ENCODE assay signal across 8 cellular contexts in genomic region chr11:19441752-19442553, GRCh38.
DNase-seq lines count a peak whose midpoint lies in the region; ATAC-seq and TF ChIP-seq lines count a peak whose summit lies in the region.

No MANE protein-coding gene starts in this region.

- CTCF ChIA-PET in BJ (lab: Yijun Ruan, JAX), result interaction anchor here (0.6 to 0.7 kb wide), 2 partner anchors 43 to 108 kb away, joined by 3 read pairs; no protein-coding TSS in a partner anchor

- H3K4me3 ChIP-seq in BJ (ENCODE audit: low read depth, low read length) (no peak overlapping the region), fibroblast of lung (replicated peaks in 1 of 4; ENCODE audit: control extremely low read depth in 1 of 4, insufficient read depth in 1 of 4, low read depth in 3 of 4, low read length in 4 of 4) (no peak overlapping the region)

- H3K36me3 Mint-ChIP-seq in immature natural killer cell, result no peaks in the 10 kb centered on the region

- H3K36me3 ChIP-seq in BJ (ENCODE audit: control insufficient read depth, insufficient read depth, low read length) (no peaks in the 10 kb centered on the region), fibroblast of lung (ENCODE audit: control insufficient read depth, insufficient read depth, low read length) (no peaks in the 10 kb centered on the region)

- H3K4me2 ChIP-seq in fibroblast of lung (ENCODE audit: extremely low read depth, insufficient read depth, low read length), result peak overlapping the region; percentile 4

- in situ Hi-C loops in SK-MEL-5 (cut with HindIII; ENCODE audit: low pct_unique_long_range_greater_than_20kb, low sequenced_read_pairs), result no loop called here

- H3K9ac ChIP-seq in fibroblast of lung (ENCODE audit: insufficient read depth, low read length), result no peak overlapping the region

- peak overlapping the region; percentile 18 for H3K27ac ChIP-seq in fibroblast of lung (ENCODE audit: insufficient read depth, low read length)

- H3K27ac Mint-ChIP-seq in immature natural killer cell, result no peak overlapping the region

- ATAC-seq in HG03135 (IDR thresholded peaks at IDR 0.05; ENCODE audit: unreplicated experiment), result peak; percentile 91

- no peaks in the 10 kb centered on the region for H3K79me2 ChIP-seq in fibroblast of lung (ENCODE audit: control insufficient read depth, insufficient read depth, low read length)

- no peaks in the 10 kb centered on the region for H3K4me1 Mint-ChIP-seq in immature natural killer cell

- no peaks in the 10 kb centered on the region for H4K20me1 ChIP-seq in fibroblast of lung (ENCODE audit: control insufficient read depth, extremely low read depth, insufficient read depth, low read length)

- no peak overlapping the region for H2AFZ ChIP-seq in fibroblast of lung (ENCODE audit: low read length)

- peak; percentile 38 for DNase-seq in BJ (ENCODE audit: low read depth)
- peak; percentile 60 for DNase-seq in GM19240 (ENCODE audit: insufficient read length, low spot score)
- peak; percentile 31 for DNase-seq in SK-MEL-5 (ENCODE audit: low read depth, low spot score)
- DNase-seq in fibroblast of lung (ENCODE audit: low read depth in 2 of 2), result peak; percentile 93 to 98
- peak; percentile 2 for DNase-seq in stimulated activated CD4-positive, alpha-beta T cell treated with anti-CD3 and anti-CD28 coated beads, Interleukin-12 subunit alpha, Interleukin-12 subunit beta, amount 100 ng/mL, for 4 hours
- DNase-seq in immature natural killer cell, result no peak
- DNase-seq in GF-D8 (lab: John Stamatoyannopoulos, UW), result no peak

- TF ChIP-seq CTCF in BJ (IDR thresholded peaks at IDR 0.05; ENCODE audit: insufficient read depth, low read depth, low read length) (no peak), fibroblast of lung (conservative IDR thresholded peaks at IDR 0.05 in 1 of 2, IDR thresholded peaks at IDR 0.05 in 1 of 2; ENCODE audit: low read depth in 1 of 2, low read length in 2 of 2) (no peak)

- no peak overlapping the region for H3K4me3 Mint-ChIP-seq in immature natural killer cell

- peaks cover 0 to 13% (median 4%) of the 10 kb centered on the region in 3 donors for H3K27me3 Mint-ChIP-seq in immature natural killer cell (ENCODE audit: low read depth in 3 of 3)

- H3K9me3 ChIP-seq in fibroblast of lung (ENCODE audit: control insufficient read depth, insufficient read depth, low read depth, low read length), result no peaks in the 10 kb centered on the region

- peaks cover 0 to 2% (median 0%) of the 10 kb centered on the region in 6 donors for H3K9me3 Mint-ChIP-seq in immature natural killer cell

- peaks cover 23% of the 10 kb centered on the region for H3K4me1 ChIP-seq in fibroblast of lung (ENCODE audit: control insufficient read depth, extremely low read depth, insufficient read depth, low read length)

- H3K27me3 ChIP-seq in BJ (ENCODE audit: control insufficient read depth, insufficient read depth, low read length) (peaks cover 3% of the 10 kb centered on the region; the same call in 1 of the 2 replicates), fibroblast of lung (ENCODE audit: control insufficient read depth, insufficient read depth, low read length) (no peaks in the 10 kb centered on the region)

- POLR2A ChIA-PET in BJ (lab: Charles Lee), result interaction anchor here (0.5 kb wide), 1 partner anchor 327 kb away, joined by 3 read pairs; no protein-coding TSS in a partner anchor

Comparison
In these comparisons a context has a peak if more than half of its experiments do, and no peak if none do; other contexts are left out.
1. DNase-seq: peak in BJ (single experiment), GM19240 (single experiment), SK-MEL-5 (single experiment), fibroblast of lung (2 of 2) and stimulated activated CD4-positive, alpha-beta T cell treated with anti-CD3 and anti-CD28 coated beads, Interleukin-12 subunit alpha, Interleukin-12 subunit beta, amount 100 ng/mL, for 4 hours (single experiment); none in immature natural killer cell (0 of 3) and GF-D8 (single experiment).